In genomic region chr2:207225773-207226172, GRCh38 we compare ENCODE assay signal across 3 cellular contexts.
TF ChIP-seq lines count a peak whose summit lies in the region.

No MANE protein-coding gene starts in this region.

TF ChIP-seq in SK-N-SH, 30 proteins besides CTCF, POLR2A, EP300 and RAD21 (continued from another document):
- TF ChIP-seq ZBTB33 (IDR thresholded peaks at IDR 0.05; ENCODE audit: borderline replicate concordance, low read depth): no peak

TF ChIP-seq in SK-N-SH treated with all-trans-retinoic acid at 6 μM for 48 hours, 23 proteins besides CTCF, POLR2A, EP300 and RAD21:
- no peak for TF ChIP-seq ARNTL (CRISPR knock-in tag; IDR thresholded peaks at IDR 0.05; ENCODE audit: borderline replicate concordance, low read depth)
- TF ChIP-seq CSDC2 (CRISPR knock-in tag; IDR thresholded peaks at IDR 0.05): no peak
- no peak for TF ChIP-seq ZNF70 (CRISPR knock-in tag; IDR thresholded peaks at IDR 0.05)
- TF ChIP-seq CREB5 (CRISPR knock-in tag; IDR thresholded peaks at IDR 0.05; ENCODE audit: low read depth): no peak
- TF ChIP-seq ZNF565 (CRISPR knock-in tag; conservative IDR thresholded peaks at IDR 0.05; ENCODE audit: low read depth): no peak
- TF ChIP-seq PATZ1 (CRISPR knock-in tag; IDR thresholded peaks at IDR 0.05; ENCODE audit: borderline replicate concordance): no peak
- TF ChIP-seq POU6F1 (CRISPR knock-in tag; IDR thresholded peaks at IDR 0.05; ENCODE audit: borderline replicate concordance, low read depth): no peak
- TF ChIP-seq TCF4 (CRISPR knock-in tag; IDR thresholded peaks at IDR 0.05; ENCODE audit: borderline replicate concordance): no peak
- TF ChIP-seq GLIS3 (CRISPR knock-in tag; IDR thresholded peaks at IDR 0.05): no peak
- no peak for TF ChIP-seq ZC3H10 (CRISPR knock-in tag; IDR thresholded peaks at IDR 0.05)
- no peak for TF ChIP-seq ZNF8 (CRISPR knock-in tag; IDR thresholded peaks at IDR 0.05)
- no peak for TF ChIP-seq SNAI2 (CRISPR knock-in tag; IDR thresholded peaks at IDR 0.05)
- TF ChIP-seq BACH2 (CRISPR knock-in tag; IDR thresholded peaks at IDR 0.05; ENCODE audit: borderline replicate concordance): no peak
- TF ChIP-seq OSR1 (CRISPR knock-in tag; IDR thresholded peaks at IDR 0.05): no peak
- no peak for TF ChIP-seq TOX (CRISPR knock-in tag; IDR thresholded peaks at IDR 0.05; ENCODE audit: borderline replicate concordance)
- no peak for TF ChIP-seq TSHZ2 (CRISPR knock-in tag; IDR thresholded peaks at IDR 0.05)
- TF ChIP-seq ZFP3 (CRISPR knock-in tag; IDR thresholded peaks at IDR 0.05): no peak

TF ChIP-seq in GM12878, 131 proteins besides CTCF, POLR2A, EP300 and RAD21 (continued from another document):
- TF ChIP-seq ZNF592 (IDR thresholded peaks at IDR 0.05) (no peak), TCF12 (IDR thresholded peaks at IDR 0.05; ENCODE audit: low read depth, low read length) (peak; percentile 66; the same call in 1 of the 2 replicates), ZNF207 (IDR thresholded peaks at IDR 0.05; ENCODE audit: borderline replicate concordance) (no peak), NR2C2 (IDR thresholded peaks at IDR 0.05; ENCODE audit: borderline replicate concordance, control insufficient read depth, insufficient read length, low read depth) (no peak), HDAC6 (IDR thresholded peaks at IDR 0.05; ENCODE audit: unreplicated experiment) (no peak), CHD2 (IDR thresholded peaks at IDR 0.05; ENCODE audit: borderline replicate concordance, low read depth, low read length) (no peak), CEBPB (IDR thresholded peaks at IDR 0.05; ENCODE audit: borderline replicate concordance in 1 of 2, low read depth in 2 of 2, low read length in 2 of 2) (no peak), ZNF274 (IDR thresholded peaks at IDR 0.05; ENCODE audit: insufficient read depth, insufficient read length) (no peak), TCF3 (IDR thresholded peaks at IDR 0.05; ENCODE audit: borderline replicate concordance, insufficient read depth, low read depth, low read length) (no peak), CBX5 (IDR thresholded peaks at IDR 0.05; ENCODE audit: low read depth) (no peak), ZNF24 (IDR thresholded peaks at IDR 0.05) (no peak), ATF2 (IDR thresholded peaks at IDR 0.05; ENCODE audit: low read length) (0 out of 2 replicates have a peak, but pooled peaks have one; percentile 6), BRCA1 (IDR thresholded peaks at IDR 0.05; ENCODE audit: low read depth, low read length) (no peak), RUNX3 (IDR thresholded peaks at IDR 0.05; ENCODE audit: low read length) (peak; percentile 83), IRF5 (IDR thresholded peaks at IDR 0.05; ENCODE audit: borderline replicate concordance) (no peak), NR2F1 (conservative IDR thresholded peaks at IDR 0.05) (no peak), STAT1 (conservative IDR thresholded peaks at IDR 0.05) (no peak), IKZF1 (conservative IDR thresholded peaks at IDR 0.05) (no peak), MEF2B (IDR thresholded peaks at IDR 0.05; ENCODE audit: partially characterized antibody, poor library complexity, severe bottlenecking) (no peak), SIX5 (IDR thresholded peaks at IDR 0.05; ENCODE audit: low read depth, low read length, severe bottlenecking) (no peak), ASH2L (IDR thresholded peaks at IDR 0.05; ENCODE audit: borderline replicate concordance, low read depth) (no peak), HSF1 (IDR thresholded peaks at IDR 0.05; ENCODE audit: low read depth, low read length) (no peak), ZNF217 (IDR thresholded peaks at IDR 0.05) (no peak)
